Comparison of ENCODE assay signal across 8 cellular contexts in the genomic region with DNA sequence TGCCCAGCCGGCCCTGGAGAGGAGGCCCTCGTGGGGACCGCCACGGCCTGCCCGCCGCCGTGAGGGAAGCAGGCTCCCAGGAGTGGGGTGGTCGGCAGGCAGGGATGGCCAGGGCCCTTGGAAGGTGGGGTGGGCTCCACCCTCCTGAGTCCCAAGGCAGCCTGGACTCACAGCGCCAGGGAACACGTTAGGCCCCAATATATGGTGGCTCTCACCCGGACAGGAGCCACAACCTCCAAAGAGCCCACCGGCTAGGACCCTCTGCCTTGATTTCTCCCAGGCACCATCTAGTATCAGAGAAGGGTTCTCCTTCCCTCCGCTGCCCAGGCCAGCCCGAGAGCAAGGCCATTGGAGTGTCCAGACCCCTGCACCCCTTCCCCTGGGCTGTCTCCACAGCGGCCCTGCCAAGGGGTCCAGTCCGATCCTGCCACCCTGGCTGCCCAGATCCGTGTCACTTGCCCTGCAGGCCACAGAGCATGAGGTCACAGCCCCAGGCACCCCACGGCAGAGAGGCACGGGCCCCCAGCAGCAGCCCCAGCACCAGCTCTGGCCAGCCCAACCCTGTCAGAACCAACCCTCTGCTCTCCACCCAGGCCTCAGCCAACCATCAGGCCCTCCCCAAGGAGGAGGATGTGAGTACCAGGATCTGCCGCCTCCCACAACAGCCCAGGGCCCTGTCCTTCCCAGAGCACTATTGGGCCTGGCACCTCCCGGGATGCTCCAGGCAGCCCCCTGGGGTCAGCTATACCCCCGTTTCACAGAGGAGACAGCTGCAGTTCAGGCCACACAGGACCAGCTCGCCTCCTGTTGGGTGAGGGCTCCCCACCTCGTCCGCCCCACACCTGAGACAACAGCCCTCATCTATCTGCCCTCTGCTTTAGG. TPM values are rescaled to one million over a fixed set of nuclear protein-coding genes. Genes with fewer than 3 reads are reported as not detected.
DNase-seq lines count a peak whose midpoint lies in the region; ATAC-seq lines count a peak whose summit lies in the region.

No MANE protein-coding gene starts in this region.

- peak overlapping the region; percentile 57 for H3K27ac ChIP-seq in CD8-positive, alpha-beta memory T cell (ENCODE audit: low read depth, low read length)
- no peak overlapping the region for H3K27ac ChIP-seq in Karpas-422 (ENCODE audit: low read length)

- no peaks in the 10 kb centered on the region for H3K27me3 ChIP-seq in CD8-positive, alpha-beta memory T cell (ENCODE audit: insufficient read depth, low read length, poor library complexity, severe bottlenecking)
- H3K27me3 ChIP-seq in Karpas-422 (ENCODE audit: low read length) (no peaks in the 10 kb centered on the region), neuron (ENCODE audit: insufficient read depth, low read length) (no peaks in the 10 kb centered on the region)

- H3K4me3 ChIP-seq in CD8-positive, alpha-beta memory T cell (ENCODE audit: low read length): peak overlapping the region; percentile 36
- H3K4me3 ChIP-seq in Karpas-422 (ENCODE audit: low read length): peak overlapping the region; percentile 66
- peak overlapping the region; percentile 43 for H3K4me3 ChIP-seq in neuron (ENCODE audit: low read length)

- peaks cover 0 to 15% (median 2%) of the 10 kb centered on the region in 3 donors for H3K36me3 Mint-ChIP-seq in CD8-positive, alpha-beta memory T cell
- H3K36me3 Mint-ChIP-seq in effector memory CD8-positive, alpha-beta T cell (ENCODE audit: insufficient read depth): peaks cover 16% of the 10 kb centered on the region

- H3K27ac Mint-ChIP-seq in CD8-positive, alpha-beta memory T cell: peak overlapping the region; percentile 63 to 94 (median 93)
- H3K27ac Mint-ChIP-seq in effector memory CD8-positive, alpha-beta T cell: peak overlapping the region in 1 of 2 donors; percentile 73

- peak overlapping the region; percentile 79 to 90 (median 87) for H3K4me3 Mint-ChIP-seq in CD8-positive, alpha-beta memory T cell
- peak overlapping the region; percentile 74 to 83 for H3K4me3 Mint-ChIP-seq in effector memory CD8-positive, alpha-beta T cell

- no peak for ATAC-seq in effector memory CD8-positive, alpha-beta T cell (replicated peaks)
- no peak for ATAC-seq in GM19467 (IDR thresholded peaks at IDR 0.05; ENCODE audit: unreplicated experiment)

- peaks cover 37 to 59% (median 50%) of the 10 kb centered on the region in 3 donors for H3K4me1 Mint-ChIP-seq in CD8-positive, alpha-beta memory T cell
- H3K4me1 Mint-ChIP-seq in effector memory CD8-positive, alpha-beta T cell (ENCODE audit: low read depth in 2 of 2): peaks cover 31 to 37% of the 10 kb centered on the region in 2 donors

- H2AFZ ChIP-seq in Karpas-422 (ENCODE audit: low read length) (peak overlapping the region; percentile 73), neuron (ENCODE audit: low read depth, low read length) (peak overlapping the region; percentile 40)

- peaks cover 61% of the 10 kb centered on the region for H3K4me1 ChIP-seq in CD8-positive, alpha-beta memory T cell (ENCODE audit: insufficient read depth, low read length)
- H3K4me1 ChIP-seq in Karpas-422 (ENCODE audit: low read length) (peaks cover 29% of the 10 kb centered on the region), neuron (ENCODE audit: insufficient read depth, low read length) (peaks cover 4% of the 10 kb centered on the region)

- peak overlapping the region; percentile 38 for H3K9ac ChIP-seq in Karpas-422 (ENCODE audit: low read length)

- no peaks in the 10 kb centered on the region for H3K36me3 ChIP-seq in CD8-positive, alpha-beta memory T cell (ENCODE audit: insufficient read depth, low read length)
- H3K36me3 ChIP-seq in Karpas-422 (ENCODE audit: insufficient read depth, low read length): peaks cover 7% of the 10 kb centered on the region; the same call in 1 of the 2 replicates
- peaks cover 7% of the 10 kb centered on the region for H3K36me3 ChIP-seq in neuron (ENCODE audit: insufficient read depth, low read length)

- H3K27me3 Mint-ChIP-seq in CD8-positive, alpha-beta memory T cell: no peaks in the 10 kb centered on the region
- no peaks in the 10 kb centered on the region for H3K27me3 Mint-ChIP-seq in effector memory CD8-positive, alpha-beta T cell

- H3K9me3 Mint-ChIP-seq in CD8-positive, alpha-beta memory T cell: no peaks in the 10 kb centered on the region
- H3K9me3 Mint-ChIP-seq in effector memory CD8-positive, alpha-beta T cell: no peaks in the 10 kb centered on the region

- no peaks in the 10 kb centered on the region for H3K9me2 ChIP-seq in Karpas-422 (replicated peaks; ENCODE audit: insufficient read depth, low read length)

- POLR2A ChIA-PET in CD8-positive, alpha-beta memory T cell (lab: Charles Lee): interaction anchor here (0.7 to 2.0 kb wide), 6 partner anchors 17 to 119 kb away, joined by 3 to 13 read pairs (median 5); a partner anchor contains a TSS

- H4K20me1 ChIP-seq in Karpas-422 (ENCODE audit: insufficient read depth, low read depth, low read length): no peaks in the 10 kb centered on the region

- peak overlapping the region; percentile 76 for H3K4me2 ChIP-seq in Karpas-422 (ENCODE audit: low read depth, low read length, poor library complexity, severe bottlenecking)

- CTCF ChIA-PET in CD8-positive, alpha-beta memory T cell (lab: Charles Lee): interaction anchor here (0.5 to 1.0 kb wide), 5 partner anchors 13 to 125 kb away, joined by 3 to 4 read pairs (median 3); a partner anchor contains a TSS

- peak in 2 of 5 donors; percentile 17 to 29 for DNase-seq in CD8-positive, alpha-beta memory T cell
- DNase-seq in Karpas-422 (no peak), NCI-H345 treated with DMSO at 0.1 percent for 48 hours (lab: John Stamatoyannopoulos, UW; ENCODE audit: unreplicated experiment) (no peak), occipital lobe (lab: John Stamatoyannopoulos, UW) (no peak)
- peak in 2 of 3 experiments; percentile 15 to 26 for DNase-seq in effector memory CD8-positive, alpha-beta T cell
- DNase-seq in activated CD8-positive, alpha-beta memory T cell treated with anti-CD3 and anti-CD28 coated beads, Interleukin-2, amount 50 U/mL, for 4 hours: no peak

- H3K9me3 ChIP-seq in CD8-positive, alpha-beta memory T cell (ENCODE audit: low read length): no peaks in the 10 kb centered on the region
- H3K9me3 ChIP-seq in Karpas-422 (ENCODE audit: low read length) (no peaks in the 10 kb centered on the region), neuron (ENCODE audit: low read length) (no peaks in the 10 kb centered on the region)

- H3K79me2 ChIP-seq in Karpas-422 (ENCODE audit: low read length): peaks cover 32% of the 10 kb centered on the region

RNA-seq across cellular contexts. Expression of a gene that starts 1.1 kb away (rescaled TPM):
- 10 to 100 TPM; 24.7 to 26.3 TPM for total RNA-seq in CD8-positive, alpha-beta memory T cell
- polyA plus RNA-seq in CD8-positive, alpha-beta memory T cell: 6.9 TPM
- 14.6 and 46.4 TPM in 2 replicates for total RNA-seq in Karpas-422 (2014; rRNA removed; shearing (Covaris generic); ENCODE audit: low replicate concordance)
- total RNA-seq in occipital lobe: 18.7 TPM

RNA-seq across cellular contexts. Expression of a gene that starts 16.7 kb away (rescaled TPM):
- 10 to 100 TPM; 90.2 to 98.0 TPM for total RNA-seq in CD8-positive, alpha-beta memory T cell
- 67.8 TPM for polyA plus RNA-seq in CD8-positive, alpha-beta memory T cell
- total RNA-seq in Karpas-422 (2014; rRNA removed; shearing (Covaris generic); ENCODE audit: low replicate concordance): 38.1 and 103 TPM in 2 replicates
- total RNA-seq in occipital lobe: 28.1 TPM

RNA-seq across cellular contexts. Expression of a gene that starts 28.1 kb away (rescaled TPM):
- 10 to 100 TPM; 36.1 to 36.2 TPM for total RNA-seq in CD8-positive, alpha-beta memory T cell
- polyA plus RNA-seq in CD8-positive, alpha-beta memory T cell: 23.1 TPM
- total RNA-seq in Karpas-422 (2014; rRNA removed; shearing (Covaris generic); ENCODE audit: low replicate concordance): 50.0 and 58.1 TPM in 2 replicates
- total RNA-seq in occipital lobe: 14.3 TPM

RNA-seq across cellular contexts. Expression of a gene that starts 43.4 kb away (rescaled TPM):
- 10 to 100 TPM; 14.1 to 15.4 TPM for total RNA-seq in CD8-positive, alpha-beta memory T cell
- polyA plus RNA-seq in CD8-positive, alpha-beta memory T cell: 49.9 TPM
- total RNA-seq in Karpas-422 (2014; rRNA removed; shearing (Covaris generic); ENCODE audit: low replicate concordance): 102 and 190 TPM in 2 replicates
- 15.4 TPM for total RNA-seq in occipital lobe

RNA-seq across cellular contexts. Expression of a gene that starts 48.0 kb away (rescaled TPM):
- total RNA-seq in CD8-positive, alpha-beta memory T cell: 1 to 10 TPM; 6.8 to 7.9 TPM
- 3.9 TPM for polyA plus RNA-seq in CD8-positive, alpha-beta memory T cell
- total RNA-seq in Karpas-422 (2014; rRNA removed; shearing (Covaris generic); ENCODE audit: low replicate concordance): 5.3 and 10.4 TPM in 2 replicates
- 7.6 TPM for total RNA-seq in occipital lobe

Comparison
In these comparisons a context has a peak if more than half of its experiments do, and no peak if none do; other contexts are left out.
1. DNase-seq: peak in effector memory CD8-positive, alpha-beta T cell (2 of 3); none in Karpas-422 (single experiment), NCI-H345 treated with DMSO at 0.1 percent for 48 hours (single experiment), occipital lobe (single experiment) and activated CD8-positive, alpha-beta memory T cell treated with anti-CD3 and anti-CD28 coated beads, Interleukin-2, amount 50 U/mL, for 4 hours (single experiment).
2. Peak in every context shown above with its lines, with median percentiles within 50 percentile points of each other: H3K4me3 ChIP-seq.